ENCODE assay signal across 1 cellular context in genomic region chr19:57578487-57579205, GRCh38.
TF ChIP-seq lines count a peak whose summit lies in the region.

TSS of gene ZNF416 (minus strand) at chr19:57578911. CDS start at chr19:57578704, 207 bp downstream.

TF ChIP-seq in WTC11, 78 proteins besides CTCF, POLR2A, EP300 and RAD21 (continued from another document):
- TF ChIP-seq ARID4B (CRISPR knock-in tag; IDR thresholded peaks at IDR 0.05; ENCODE audit: borderline replicate concordance) (peak; percentile 85; the same call in 1 of the 2 replicates), NFYB (CRISPR knock-in tag; conservative IDR thresholded peaks at IDR 0.05; ENCODE audit: low read depth) (peak; percentile 75), CDX4 (CRISPR knock-in tag; IDR thresholded peaks at IDR 0.05; ENCODE audit: borderline replicate concordance) (no peak), KAT7 (CRISPR knock-in tag; IDR thresholded peaks at IDR 0.05; ENCODE audit: borderline replicate concordance) (0 out of 2 replicates have a peak, but pooled peaks have one; percentile 58), MYBL2 (CRISPR knock-in tag; IDR thresholded peaks at IDR 0.05) (0 out of 2 replicates have a peak, but pooled peaks have one; percentile 39), ZBTB43 (CRISPR knock-in tag; IDR thresholded peaks at IDR 0.05) (no peak)
